8 cellular contexts compared by ENCODE assay signal in the genomic region with DNA sequence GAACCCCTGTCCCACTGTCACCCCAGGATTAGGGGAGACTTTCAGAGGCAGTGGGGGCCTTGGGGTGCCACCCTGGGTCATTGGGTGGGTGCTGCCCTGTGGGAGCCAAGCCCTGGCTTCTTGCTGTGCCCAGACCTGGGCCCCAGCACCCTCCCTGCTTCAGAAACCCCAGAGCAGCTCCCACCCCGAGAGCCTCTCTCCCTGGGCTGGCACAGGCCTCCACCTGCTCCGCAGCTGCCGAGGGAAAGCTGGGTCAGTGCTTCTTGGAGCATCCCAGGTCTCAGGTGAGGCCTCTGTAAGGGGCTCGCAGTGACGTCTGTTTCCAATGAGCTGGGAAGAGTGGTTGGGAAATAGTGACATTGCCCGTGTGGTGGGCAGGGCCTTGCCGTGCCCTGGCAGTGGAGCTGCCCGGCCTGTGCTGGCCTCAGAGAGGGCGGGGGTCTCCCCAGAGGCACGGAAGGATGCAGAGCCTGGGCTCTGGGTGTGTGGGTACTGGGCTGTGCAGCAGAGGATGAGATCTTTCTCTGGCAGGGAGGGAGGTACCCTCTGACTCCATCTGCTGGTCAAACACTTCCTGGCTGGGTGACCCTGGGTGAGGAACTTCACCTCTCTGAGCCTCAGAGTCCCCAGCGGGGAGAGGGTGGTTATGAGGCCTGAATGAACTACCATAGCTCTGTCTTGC. TPM values are rescaled to one million over a fixed set of nuclear protein-coding genes. Genes with fewer than 3 reads are reported as not detected.
DNase-seq lines count a peak whose midpoint lies in the region; ATAC-seq and TF ChIP-seq lines count a peak whose summit lies in the region.
"Had no signal": no experiment of that assay in that cellular context is flagged by ENCODE, and none has a peak within 500 bp of the region (broad histone marks: within the 10 kb centered on the region; RNA-seq: fewer than 3 reads in every experiment).

No MANE protein-coding gene starts in this region.

- peak; percentile 21 for TF ChIP-seq CTCF in endothelial cell (IDR thresholded peaks at IDR 0.05; ENCODE audit: unreplicated experiment)

- H3K36me3 ChIP-seq in rectal smooth muscle tissue (ENCODE audit: control insufficient read depth, insufficient read depth, low read length): peaks cover 51% of the 10 kb centered on the region

- no peak overlapping the region for H3K27ac Mint-ChIP-seq in endothelial cell (ENCODE audit: unreplicated experiment)

- no peaks in the 10 kb centered on the region for H3K9me3 Mint-ChIP-seq in endothelial cell (ENCODE audit: unreplicated experiment)

- peaks cover 25% of the 10 kb centered on the region for H3K36me3 Mint-ChIP-seq in endothelial cell (ENCODE audit: low read depth, unreplicated experiment)

- no peak overlapping the region for H3K9ac ChIP-seq in rectal smooth muscle tissue (ENCODE audit: low read length)

- DNase-seq in GM03348 (ENCODE audit: low spot score): peak; percentile 77
- DNase-seq in MV-4-11 (lab: John Stamatoyannopoulos, UW): peak; percentile 20
- DNase-seq in endothelial cell (ENCODE audit: low spot score): no peak
- no peak for DNase-seq in GM19238 (ENCODE audit: insufficient read length, low spot score)

- no peaks in the 10 kb centered on the region for H3K27me3 ChIP-seq in rectal smooth muscle tissue (ENCODE audit: control insufficient read depth, insufficient read depth, low read length)

- no peak overlapping the region for H3K4me3 Mint-ChIP-seq in endothelial cell (ENCODE audit: unreplicated experiment)

- H3K27me3 Mint-ChIP-seq in endothelial cell (ENCODE audit: unreplicated experiment): peaks cover 8% of the 10 kb centered on the region

- ATAC-seq in GM19397 (IDR thresholded peaks at IDR 0.05; ENCODE audit: unreplicated experiment): no peak
- no peak for ATAC-seq in HG03159 (IDR thresholded peaks at IDR 0.05; ENCODE audit: unreplicated experiment)

- no peak overlapping the region for H3K4me3 ChIP-seq in rectal smooth muscle tissue (ENCODE audit: low read length)
- H3K4me3 ChIP-seq: thoracic aorta had no signal

- H3K4me1 ChIP-seq in rectal smooth muscle tissue (ENCODE audit: control insufficient read depth, insufficient read depth, low read length): peaks cover 9% of the 10 kb centered on the region

- peak overlapping the region; percentile 34 for H3K27ac ChIP-seq in rectal smooth muscle tissue (ENCODE audit: low read depth, low read length)

- H3K4me1 Mint-ChIP-seq in endothelial cell (ENCODE audit: unreplicated experiment): peaks cover 9% of the 10 kb centered on the region

RNA-seq across cellular contexts. Expression of a gene that starts 23.0 kb away (rescaled TPM):
- 0.54 TPM for total RNA-seq in endothelial cell (ENCODE audit: unreplicated experiment)
- total RNA-seq: thoracic aorta had no signal

RNA-seq across cellular contexts. Expression of a gene that starts 23.1 kb away (rescaled TPM):
- 58.9 TPM for total RNA-seq in endothelial cell (ENCODE audit: unreplicated experiment)

RNA-seq across cellular contexts. Expression of a gene that starts 24.3 kb away (rescaled TPM):
- 124 TPM for total RNA-seq in endothelial cell (ENCODE audit: unreplicated experiment)

RNA-seq across cellular contexts. Expression of a gene that starts 53.9 kb away (rescaled TPM):
- 0.08 TPM for total RNA-seq in endothelial cell (ENCODE audit: unreplicated experiment)

Comparison
In these comparisons a context has a peak if more than half of its experiments do, and no peak if none do; other contexts are left out.
1. DNase-seq: peak in GM03348 (single experiment) and MV-4-11 (single experiment); none in endothelial cell (single experiment) and GM19238 (single experiment).